In the genomic region with DNA sequence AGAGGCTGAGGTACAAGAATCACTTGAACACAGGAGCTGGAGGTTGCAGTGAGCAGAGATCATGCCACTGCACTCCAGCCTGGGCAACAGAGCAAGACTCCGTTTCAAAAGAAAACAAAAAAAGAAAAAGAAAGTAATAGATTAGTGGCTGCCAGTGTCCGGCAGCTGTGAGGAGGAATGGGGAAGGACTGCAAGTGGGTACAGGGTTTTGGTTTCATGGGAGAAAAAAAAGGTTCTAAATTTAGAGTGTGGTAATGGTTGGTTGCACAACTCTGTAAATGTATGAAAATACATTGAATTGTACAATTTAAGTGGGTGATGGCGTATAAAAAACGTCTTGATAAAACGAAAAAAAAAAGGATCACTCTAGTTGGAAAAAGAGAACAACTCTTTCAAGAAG, we compare ENCODE assay signal across 9 cellular contexts. TPM values are rescaled to one million over a fixed set of nuclear protein-coding genes. Genes with fewer than 3 reads are reported as not detected.
DNase-seq lines count a peak whose midpoint lies in the region; ATAC-seq, FAIRE-seq and TF ChIP-seq lines count a peak whose summit lies in the region.
"Had no signal": no experiment of that assay in that cellular context is flagged by ENCODE, and none has a peak within 500 bp of the region (broad histone marks: within the 10 kb centered on the region; RNA-seq: fewer than 3 reads in every experiment).

No MANE protein-coding gene starts in this region.

- no peaks in the 10 kb centered on the region for H4K20me1 ChIP-seq in HCT116 (ENCODE audit: insufficient read depth)

- TF ChIP-seq RAD21 in HCT116 (IDR thresholded peaks at IDR 0.05; ENCODE audit: low read depth) = no peak

- BruUV-seq in HCT116 (replicated peaks; lab: Mats Ljungman, UMichigan) = no TSS peak

- intact Hi-C loops in HCT116 (cut with micrococcal nuclease) (no loop called here), lower lobe of right lung (cut with DNase I) (no loop called here)

- 0 out of 2 replicates have a peak overlapping the region, but pooled peaks have one; percentile 33 for H3K9ac ChIP-seq in HCT116 (ENCODE audit: low read length)

- H3K4me1 Mint-ChIP-seq in naive thymus-derived CD8-positive, alpha-beta T cell = peaks cover 14 to 59% (median 31%) of the 10 kb centered on the region in 4 donors

- H3K79me2 ChIP-seq in HCT116 (ENCODE audit: insufficient read depth, low read length) = peaks cover 89% of the 10 kb centered on the region

- peak overlapping the region; percentile 49 for H3K4me2 ChIP-seq in HCT116 (ENCODE audit: low read length)

- H3K4me3 Mint-ChIP-seq in naive thymus-derived CD8-positive, alpha-beta T cell = peak overlapping the region in 1 of 10 donors; percentile 75

- H3K4me3 ChIP-seq in HCT116 (replicated peaks in 1 of 2; ENCODE audit: low read depth in 1 of 2, low read length in 2 of 2) (no peak overlapping the region), lower lobe of right lung (no peak overlapping the region)

- H3K9me3 ChIP-seq in HCT116 (ENCODE audit: control insufficient read depth in 1 of 2, insufficient read depth in 1 of 2, low read depth in 1 of 2, low read length in 2 of 2) (no peaks in the 10 kb centered on the region), lower lobe of right lung (no peaks in the 10 kb centered on the region)

- peak overlapping the region in 1 of 2 donors; percentile 36 for H3K27ac Mint-ChIP-seq in activated naive CD4-positive, alpha-beta T cell treated with anti-CD3 and anti-CD28 coated beads, Interleukin-2, amount 50 U/mL, for 72 hours
- H3K27ac Mint-ChIP-seq in naive thymus-derived CD8-positive, alpha-beta T cell = peak overlapping the region in 3 of 10 donors; percentile 22 to 80 (median 60)

- H3K27me3 ChIP-seq in HCT116 (ENCODE audit: insufficient read depth, low read length) (no peaks in the 10 kb centered on the region), lower lobe of right lung (ENCODE audit: low read depth) (no peaks in the 10 kb centered on the region)

- H3K27ac ChIP-seq in HCT116 (ENCODE audit: low read depth, low read length) (no peak overlapping the region), lower lobe of right lung (peak overlapping the region; percentile 11)

- H3K36me3 ChIP-seq in HCT116 (ENCODE audit: control insufficient read depth in 1 of 2, insufficient read depth in 2 of 2, low read length in 2 of 2) (peaks cover 14 to 32% of the 10 kb centered on the region in 2 experiments; a peak in 3 of 4 replicates), lower lobe of right lung (peaks cover 23% of the 10 kb centered on the region)

- H3K9me3 Mint-ChIP-seq in activated naive CD4-positive, alpha-beta T cell treated with anti-CD3 and anti-CD28 coated beads, Interleukin-2, amount 50 U/mL, for 72 hours = no peaks in the 10 kb centered on the region
- no peaks in the 10 kb centered on the region for H3K9me3 Mint-ChIP-seq in naive thymus-derived CD8-positive, alpha-beta T cell

- H3K9me2 ChIP-seq in HCT116 (ENCODE audit: insufficient read depth) = no peaks in the 10 kb centered on the region

- H3K4me1 ChIP-seq in HCT116 (ENCODE audit: control insufficient read depth in 1 of 2, insufficient read depth in 2 of 2, low read length in 2 of 2) = peaks cover 7 to 20% of the 10 kb centered on the region in 2 experiments
- peaks cover 19% of the 10 kb centered on the region for H3K4me1 ChIP-seq in lower lobe of right lung

- no peak for TF ChIP-seq POLR2A in HCT116 (IDR thresholded peaks at IDR 0.05; ENCODE audit: borderline replicate concordance, extremely low read depth, insufficient read depth, insufficient read length)

- POLR2A ChIA-PET in HCT116 (lab: Charles Lee) = no interaction called here
- POLR2A ChIA-PET in naive thymus-derived CD8-positive, alpha-beta T cell (lab: Charles Lee) = no interaction called here

- no peak for TF ChIP-seq CTCF in HCT116 (IDR thresholded peaks at IDR 0.05 in 2 of 3, conservative IDR thresholded peaks at IDR 0.05 in 1 of 3; ENCODE audit: borderline replicate concordance in 1 of 3, insufficient read depth in 1 of 3, low read depth in 2 of 3, low read length in 2 of 3)
- no peak for TF ChIP-seq CTCF in lower lobe of right lung (IDR thresholded peaks at IDR 0.05)

- CTCF ChIA-PET in HCT116 (lab: Charles Lee) = no interaction called here

- ATAC-seq in GM18867 (IDR thresholded peaks at IDR 0.05; ENCODE audit: unreplicated experiment) (peak; percentile 83), HCT116 (no peak), HG03558 (IDR thresholded peaks at IDR 0.05; ENCODE audit: extremely low read depth, unreplicated experiment) (peak; percentile 78), lower lobe of right lung (no peak)
- ATAC-seq in activated naive CD4-positive, alpha-beta T cell treated with anti-CD3 and anti-CD28 coated beads, Interleukin-2, amount 50 U/mL, for 72 hours = no peak
- ATAC-seq in naive thymus-derived CD8-positive, alpha-beta T cell = no peak

- no peak for FAIRE-seq in frontal cortex (lab: Jason Lieb, UNC)

- H2AFZ ChIP-seq in HCT116 (ENCODE audit: low read depth, low read length, poor library complexity, severe bottlenecking) = no peak overlapping the region

- peaks cover 19 to 62% of the 10 kb centered on the region in 2 donors for H3K36me3 Mint-ChIP-seq in activated naive CD4-positive, alpha-beta T cell treated with anti-CD3 and anti-CD28 coated beads, Interleukin-2, amount 50 U/mL, for 72 hours
- H3K36me3 Mint-ChIP-seq in naive thymus-derived CD8-positive, alpha-beta T cell = peaks cover 14 to 80% (median 35%) of the 10 kb centered on the region in 3 donors

- DNase-seq in HCT116 (ENCODE audit: low read depth, low spot score) (no peak), lower lobe of right lung (no peak), frontal cortex (ENCODE audit: low spot score in 2 of 2) (no peak), activated gamma-delta T cell (lab: John Stamatoyannopoulos, UW) (no peak)
- no peak for DNase-seq in activated naive CD4-positive, alpha-beta T cell treated with anti-CD3 and anti-CD28 coated beads, Interleukin-2, amount 50 U/mL, for 72 hours (ENCODE audit: low spot score in 2 of 2)
- DNase-seq in naive thymus-derived CD8-positive, alpha-beta T cell = no peak
- DNase-seq: activated naive CD4-positive, alpha-beta T cell treated with anti-CD3 and anti-CD28 coated beads, Interleukin-2, amount 50 U/mL, for 16 hours had no signal

- RAD21 ChIA-PET in HCT116 (lab: Charles Lee; ENCODE audit: low non-redundant PET in 1 of 2, low total read pairs in 2 of 2, uncharacterized antibody in 2 of 2, unreplicated experiment in 2 of 2) = no interaction called here

- H3K27me3 Mint-ChIP-seq in naive thymus-derived CD8-positive, alpha-beta T cell = no peaks in the 10 kb centered on the region

TF ChIP-seq in HCT116, 20 proteins besides CTCF, POLR2A, EP300 and RAD21:
- TF ChIP-seq POLR2AphosphoS5 (IDR thresholded peaks at IDR 0.05; ENCODE audit: low read depth, low read length) (no peak), ELF1 (IDR thresholded peaks at IDR 0.05; ENCODE audit: borderline replicate concordance, low read depth) (no peak), ZNF274 (IDR thresholded peaks at IDR 0.05; ENCODE audit: low read depth, low read length) (no peak), FOSL1 (IDR thresholded peaks at IDR 0.05; ENCODE audit: low read depth) (no peak), SIN3A (IDR thresholded peaks at IDR 0.05; ENCODE audit: low read depth) (no peak), ZBTB33 (IDR thresholded peaks at IDR 0.05; ENCODE audit: extremely low read depth, insufficient replicate concordance, low read length) (no peak), SP1 (IDR thresholded peaks at IDR 0.05; ENCODE audit: low read depth) (no peak), YY1 (IDR thresholded peaks at IDR 0.05; ENCODE audit: extremely low read depth, insufficient replicate concordance, low read depth, low read length) (no peak)
- TF ChIP-seq, protein P1, sequence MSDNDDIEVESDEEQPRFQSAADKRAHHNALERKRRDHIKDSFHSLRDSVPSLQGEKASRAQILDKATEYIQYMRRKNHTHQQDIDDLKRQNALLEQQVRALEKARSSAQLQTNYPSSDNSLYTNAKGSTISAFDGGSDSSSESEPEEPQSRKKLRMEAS (IDR thresholded peaks at IDR 0.05) = no peak

RNA-seq across cellular contexts. Expression of gene TAF1A, which starts 6.7 kb away (rescaled TPM):
- 21.4 TPM for total RNA-seq in HCT116 (2021; ENCODE audit: unreplicated experiment)
- 4.7 and 7.1 TPM in 2 replicates for polyA plus RNA-seq in HCT116 (2012)
- total RNA-seq in lower lobe of right lung = 9.7 TPM
- 10 to 100 TPM; 14.7 to 21.8 TPM for total RNA-seq in activated naive CD4-positive, alpha-beta T cell treated with anti-CD3 and anti-CD28 coated beads, Interleukin-2, amount 50 U/mL, for 72 hours
- 10 to 100 TPM; 13.4 to 16.4 TPM for total RNA-seq in naive thymus-derived CD8-positive, alpha-beta T cell
- 1 to 10 TPM; 2.7 to 5.8 (median 5.5) TPM for polyA plus RNA-seq in naive thymus-derived CD8-positive, alpha-beta T cell
- 23.6 TPM for total RNA-seq in frontal cortex

RNA-seq across cellular contexts. Expression of gene MIA3, which starts 34.8 kb away (rescaled TPM):
- 62.7 TPM for total RNA-seq in HCT116 (2021; ENCODE audit: unreplicated experiment)
- polyA plus RNA-seq in HCT116 (2012) = 25.5 and 29.6 TPM in 2 replicates
- total RNA-seq in lower lobe of right lung = 66.0 TPM
- 10 to 100 TPM; 40.7 to 55.1 TPM for total RNA-seq in activated naive CD4-positive, alpha-beta T cell treated with anti-CD3 and anti-CD28 coated beads, Interleukin-2, amount 50 U/mL, for 72 hours
- 100 to 1,000 TPM; 102 to 103 TPM for total RNA-seq in naive thymus-derived CD8-positive, alpha-beta T cell
- 10 to 100 TPM; 36.7 to 65.0 (median 52.9) TPM for polyA plus RNA-seq in naive thymus-derived CD8-positive, alpha-beta T cell
- total RNA-seq in frontal cortex = 46.5 TPM

RNA-seq across cellular contexts. Expression of gene HHIPL2, which starts 35.2 kb away (rescaled TPM):
- total RNA-seq in HCT116 (2021; ENCODE audit: unreplicated experiment) = 0.27 TPM
- 0.07 and 0.09 TPM in 2 replicates for polyA plus RNA-seq in HCT116 (2012)
- total RNA-seq in lower lobe of right lung = 0.97 TPM
- total RNA-seq in activated naive CD4-positive, alpha-beta T cell treated with anti-CD3 and anti-CD28 coated beads, Interleukin-2, amount 50 U/mL, for 72 hours = under 1 TPM in 1 of 2 donors, not detected in 1; 0.45 TPM
- under 1 TPM; 0.47 to 0.60 TPM for total RNA-seq in naive thymus-derived CD8-positive, alpha-beta T cell
- not detected for polyA plus RNA-seq in naive thymus-derived CD8-positive, alpha-beta T cell
- 0.82 TPM for total RNA-seq in frontal cortex

Comparison
In these comparisons a context has a peak if more than half of its experiments do, and no peak if none do; other contexts are left out.
1. ATAC-seq: peak in GM18867 (single experiment) and HG03558 (single experiment); none in HCT116 (single experiment), lower lobe of right lung (0 of 2), activated naive CD4-positive, alpha-beta T cell treated with anti-CD3 and anti-CD28 coated beads, Interleukin-2, amount 50 U/mL, for 72 hours (0 of 2) and naive thymus-derived CD8-positive, alpha-beta T cell (0 of 2).